In genomic region chr3:49238274-49239127, GRCh38 we compare ENCODE assay signal across 9 cellular contexts. TPM values are rescaled to one million over a fixed set of nuclear protein-coding genes. Genes with fewer than 3 reads are reported as not detected.
DNase-seq lines count a peak whose midpoint lies in the region; ATAC-seq and TF ChIP-seq lines count a peak whose summit lies in the region.
"Had no signal": no experiment of that assay in that cellular context is flagged by ENCODE, and none has a peak within 500 bp of the region (broad histone marks: within the 10 kb centered on the region; RNA-seq: fewer than 3 reads in every experiment).

No MANE protein-coding gene starts in this region.

- POLR2A ChIA-PET in CD4-positive, alpha-beta memory T cell (lab: Charles Lee; ENCODE audit: partially characterized antibody): no interaction called here

- peak overlapping the region; percentile 74 for H3K27ac Mint-ChIP-seq in memory B cell
- H3K27ac Mint-ChIP-seq in CD4-positive, alpha-beta memory T cell: no peak overlapping the region

- peaks cover 6% of the 10 kb centered on the region for H3K9me3 Mint-ChIP-seq in memory B cell
- H3K9me3 Mint-ChIP-seq in CD4-positive, alpha-beta memory T cell: peaks cover 0 to 29% (median 12%) of the 10 kb centered on the region in 8 donors

- no peaks in the 10 kb centered on the region for H3K27me3 ChIP-seq in CD4-positive, alpha-beta memory T cell (ENCODE audit: insufficient read depth, low read length)

- no peak for DNase-seq in Right ventricle myocardium inferior (ENCODE audit: missing footprints)
- DNase-seq in cardiac septum (ENCODE audit: low spot score): no peak
- DNase-seq in choroid plexus epithelial cell (ENCODE audit: low read depth): peak; percentile 81
- DNase-seq in memory B cell (ENCODE audit: low spot score in 2 of 2): peak in 1 of 2 donors; percentile 9
- no peak for DNase-seq in CD4-positive, alpha-beta memory T cell
- no peak for DNase-seq in activated effector memory CD4-positive, alpha-beta T cell treated with anti-CD3 and anti-CD28 coated beads, Interleukin-2, amount 50 U/mL, for 16 hours
- DNase-seq in NCI-H1048 (lab: John Stamatoyannopoulos, UW): no peak
- DNase-seq: activated CD8-positive, alpha-beta memory T cell treated with anti-CD3 and anti-CD28 coated beads, Interleukin-2, amount 50 U/mL, for 4 hours had no signal

- H3K4me1 Mint-ChIP-seq in memory B cell: peaks cover 6% of the 10 kb centered on the region
- H3K4me1 Mint-ChIP-seq in CD4-positive, alpha-beta memory T cell: no peaks in the 10 kb centered on the region

- H3K36me3 Mint-ChIP-seq in memory B cell: peaks cover 2% of the 10 kb centered on the region
- H3K36me3 Mint-ChIP-seq in CD4-positive, alpha-beta memory T cell: peaks cover 0 to 9% of the 10 kb centered on the region in 2 donors

- peaks cover 0 to 3% of the 10 kb centered on the region in 2 donors for H3K9me3 ChIP-seq in CD4-positive, alpha-beta memory T cell (ENCODE audit: control insufficient read depth in 1 of 2, low read length in 2 of 2)

- H3K4me3 ChIP-seq in choroid plexus epithelial cell (ENCODE audit: low read depth, low read length): no peak overlapping the region
- no peak overlapping the region for H3K4me3 ChIP-seq in CD4-positive, alpha-beta memory T cell (ENCODE audit: low read length in 2 of 2)

- intact Hi-C loops in Right ventricle myocardium inferior (cut with DNase I) (no loop called here), cardiac septum (cut with DNase I) (no loop called here)
- intact Hi-C loops in CD4-positive, alpha-beta memory T cell (cut with micrococcal nuclease): no loop called here

- no peaks in the 10 kb centered on the region for H3K4me1 ChIP-seq in CD4-positive, alpha-beta memory T cell (ENCODE audit: insufficient read depth, low read length)

- ATAC-seq in Right ventricle myocardium inferior (peak; percentile 87), memory B cell (ENCODE audit: low read depth) (peak; percentile 96), GM19035 (IDR thresholded peaks at IDR 0.05; ENCODE audit: unreplicated experiment) (no peak)

- no peaks in the 10 kb centered on the region for H3K36me3 ChIP-seq in CD4-positive, alpha-beta memory T cell (ENCODE audit: insufficient read depth, low read length)

- CTCF ChIA-PET in CD4-positive, alpha-beta memory T cell (lab: Charles Lee; ENCODE audit: partially characterized antibody): no interaction called here

- H3K4me3 Mint-ChIP-seq in memory B cell: no peak overlapping the region
- H3K4me3 Mint-ChIP-seq in CD4-positive, alpha-beta memory T cell: no peak overlapping the region

- no peak for TF ChIP-seq CTCF in choroid plexus epithelial cell (conservative IDR thresholded peaks at IDR 0.05; ENCODE audit: low read depth, low read length)

- peaks cover 2% of the 10 kb centered on the region for H3K27me3 Mint-ChIP-seq in memory B cell
- peaks cover 1 to 3% of the 10 kb centered on the region in 2 donors for H3K27me3 Mint-ChIP-seq in CD4-positive, alpha-beta memory T cell

- H3K27ac ChIP-seq in CD4-positive, alpha-beta memory T cell (ENCODE audit: low read depth, low read length): no peak overlapping the region

RNA-seq across cellular contexts. Expression of gene C3orf62, which starts 38.5 kb away (rescaled TPM):
- total RNA-seq in Right ventricle myocardium inferior (2.1 TPM), cardiac septum (2.9 TPM)
- total RNA-seq in CD4-positive, alpha-beta memory T cell: 1 to 10 TPM; 9.8 to 9.9 TPM
- 1 to 10 TPM in 1 of 2 donors, under 1 TPM in 1; 0.76 to 2.3 TPM for polyA plus RNA-seq in CD4-positive, alpha-beta memory T cell
